Comparison of ENCODE assay signal across 28 cellular contexts in genomic region chr11:81129618-81130017, GRCh38.
"Had no signal": no experiment of that assay in that cellular context is flagged by ENCODE, and none has a peak within 500 bp of the region (broad histone marks: within the 10 kb centered on the region; RNA-seq: fewer than 3 reads in every experiment).

No MANE protein-coding gene starts in this region.

- H3K27me3 ChIP-seq: colonic mucosa, dorsolateral prefrontal cortex, esophagus muscularis mucosa, esophagus squamous epithelium, foreskin keratinocyte, gastrocnemius medialis, gastroesophageal sphincter, heart left ventricle, heart right ventricle had no signal

- H3K4me1 ChIP-seq: colonic mucosa, esophagus muscularis mucosa, esophagus squamous epithelium, foreskin keratinocyte, gastrocnemius medialis, gastroesophageal sphincter, heart left ventricle, heart right ventricle had no signal

- H3K9me3 ChIP-seq: colonic mucosa, esophagus muscularis mucosa, esophagus squamous epithelium, gastrocnemius medialis, gastroesophageal sphincter, heart left ventricle, heart right ventricle had no signal

- ATAC-seq: effector memory CD8-positive, alpha-beta T cell; esophagus mucosa; foreskin keratinocyte; gastrocnemius medialis; gastroesophageal sphincter; heart left ventricle; heart right ventricle had no signal

- DNase-seq: colonic mucosa; cortex of kidney; dermis blood vessel endothelial cell; dorsolateral prefrontal cortex; effector CD4-positive, alpha-beta T cell; effector CD8-positive, alpha-beta T cell; effector memory CD4-positive, alpha-beta T cell; effector memory CD8-positive, alpha-beta T cell; endodermal cell; erythroblast; esophagus squamous epithelium; foreskin fibroblast; foreskin keratinocyte; foreskin melanocyte; gastrocnemius medialis; glutamatergic neuron; head of caudate nucleus; heart left ventricle; heart right ventricle had no signal

- FAIRE-seq: colon, endometrium, endothelial cell of umbilical vein, frontal cortex had no signal

- H3K4me3 ChIP-seq: colonic mucosa, coronary artery, dorsolateral prefrontal cortex, esophagus muscularis mucosa, esophagus squamous epithelium, gastrocnemius medialis, gastroesophageal sphincter, heart left ventricle, heart right ventricle had no signal

- H3K27ac ChIP-seq: colonic mucosa, coronary artery, dorsolateral prefrontal cortex, epithelial cell of prostate, esophagus muscularis mucosa, esophagus squamous epithelium, foreskin keratinocyte, gastrocnemius medialis, gastroesophageal sphincter, heart left ventricle, heart right ventricle had no signal

- H3K36me3 ChIP-seq: colonic mucosa, esophagus muscularis mucosa, esophagus squamous epithelium, gastrocnemius medialis, gastroesophageal sphincter, heart left ventricle, heart right ventricle had no signal
